In the genomic region with DNA sequence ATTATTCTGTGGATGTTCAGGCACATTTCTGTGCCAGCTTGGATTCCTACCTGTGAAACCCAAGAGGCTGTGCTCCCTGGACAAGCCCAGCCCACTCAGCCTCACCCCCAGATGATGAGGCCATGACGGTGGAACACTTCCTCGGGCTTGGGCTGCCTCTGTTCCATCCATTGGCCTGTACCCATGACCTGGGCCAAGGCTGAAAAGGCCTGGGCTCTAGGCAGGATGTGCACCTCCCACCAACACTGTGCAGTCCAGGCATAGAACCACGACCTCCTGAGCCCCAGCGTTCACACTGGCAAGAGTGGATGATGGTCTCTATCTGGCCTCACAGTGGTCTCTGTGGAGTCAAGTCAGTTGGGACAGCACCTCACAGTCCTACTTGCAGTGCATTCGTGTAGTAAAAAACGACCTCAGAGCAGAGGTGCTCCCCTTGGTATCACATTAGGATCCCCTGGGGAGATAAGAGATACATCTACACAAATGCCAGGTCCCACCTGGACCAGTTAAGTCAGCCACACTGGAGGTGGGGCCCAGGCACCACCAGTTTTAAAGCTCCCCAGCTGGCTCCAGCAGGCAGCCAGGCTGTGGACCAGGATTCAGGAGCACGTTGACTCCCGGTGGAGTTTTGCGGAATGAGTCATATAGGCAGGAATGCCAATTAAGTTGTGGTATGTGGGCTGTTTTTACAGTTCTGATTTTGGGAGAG, we compare ENCODE assay signal across 12 cellular contexts. TPM values are rescaled to one million over a fixed set of nuclear protein-coding genes. Genes with fewer than 3 reads are reported as not detected.
DNase-seq lines count a peak whose midpoint lies in the region; ATAC-seq, FAIRE-seq and TF ChIP-seq lines count a peak whose summit lies in the region.
"Had no signal": no experiment of that assay in that cellular context is flagged by ENCODE, and none has a peak within 500 bp of the region (broad histone marks: within the 10 kb centered on the region; RNA-seq: fewer than 3 reads in every experiment).

No MANE protein-coding gene starts in this region.

- DNase-seq in GM03348 (ENCODE audit: low spot score), result peak; percentile 59
- peak; percentile 83 for DNase-seq in NCI-H226
- DNase-seq in endothelial cell of umbilical vein (ENCODE audit: low read depth, low spot score), result peak; percentile 5
- DNase-seq in omental fat pad (ENCODE audit: low spot score), result no peak
- no peak for DNase-seq in stimulated activated CD4-positive, alpha-beta T cell treated with anti-CD3 and anti-CD28 coated beads, Interleukin-4, amount 100 ng/mL, for 4 hours
- DNase-seq in stimulated activated naive CD4-positive, alpha-beta T cell treated with Interleukin-2 at 50 U/mL for 16 hours (lab: John Stamatoyannopoulos, UW), result no peak
- DNase-seq in stimulated activated CD8-positive, alpha-beta memory T cell treated with anti-CD3 and anti-CD28 coated beads, Interleukin-4, amount 100 ng/mL, for 48 hours, result no peak
- no peak for DNase-seq in activated CD4-positive, alpha-beta T cell treated with anti-CD3 and anti-CD28 coated beads, Interleukin-2, amount 50 U/mL, for 4 hours
- DNase-seq: dorsolateral prefrontal cortex, left cardiac atrium, NCI-H524 treated with DMSO at 0.1 percent for 48 hours, sigmoid colon had no signal

- H4K20me1 ChIP-seq in endothelial cell of umbilical vein (replicated peaks; ENCODE audit: control insufficient read depth, extremely low read depth, insufficient read depth, low read length), result no peaks in the 10 kb centered on the region

- H3K4me1 ChIP-seq in endothelial cell of umbilical vein (ENCODE audit: control insufficient read depth, extremely low read depth, insufficient read depth, low read length), result no peaks in the 10 kb centered on the region

- ATAC-seq in omental fat pad (ENCODE audit: low FRiP score), result peak; percentile 66

- POLR2A ChIA-PET in endothelial cell of umbilical vein (lab: Charles Lee), result no interaction called here

- CTCF ChIA-PET in endothelial cell of umbilical vein (lab: Charles Lee), result no interaction called here

- intact Hi-C loops in endothelial cell of umbilical vein (cut with micrococcal nuclease), result no loop called here

- H3K27ac ChIP-seq in endothelial cell of umbilical vein (ENCODE audit: insufficient read depth, low read depth, low read length), result no peak overlapping the region
- H3K27ac ChIP-seq: dorsolateral prefrontal cortex, sigmoid colon had no signal

- no peak overlapping the region for H3K4me3 ChIP-seq in endothelial cell of umbilical vein (replicated peaks in 1 of 3; ENCODE audit: insufficient read depth in 1 of 3, low read depth in 1 of 3, low read length in 3 of 3)
- H3K4me3 ChIP-seq: dorsolateral prefrontal cortex, sigmoid colon had no signal

- dilution Hi-C loops in endothelial cell of umbilical vein (cut with MboI; ENCODE audit: extremely low pct_ligation_motif_present, low sequenced_read_pairs), result no loop called here

- H3K27me3 ChIP-seq in endothelial cell of umbilical vein (ENCODE audit: control insufficient read depth in 2 of 2, insufficient read depth in 2 of 2, low read length in 2 of 2), result no peaks in the 10 kb centered on the region
- H3K27me3 ChIP-seq: sigmoid colon had no signal

- BruUV-seq in endothelial cell of umbilical vein (replicated peaks; lab: Mats Ljungman, UMichigan), result no TSS peak

- TF ChIP-seq CTCF in endothelial cell of umbilical vein (IDR thresholded peaks at IDR 0.05; ENCODE audit: extremely low read depth in 1 of 2, insufficient read depth in 1 of 2, low read depth in 1 of 2, low read length in 2 of 2) (no peak), omental fat pad (IDR thresholded peaks at IDR 0.05) (no peak)

- no peaks in the 10 kb centered on the region for H3K36me3 ChIP-seq in endothelial cell of umbilical vein (ENCODE audit: control insufficient read depth in 2 of 2, extremely low read depth in 1 of 2, insufficient read depth in 2 of 2, low read length in 2 of 2)
- H3K36me3 ChIP-seq: sigmoid colon had no signal

- H3K9me3 ChIP-seq in endothelial cell of umbilical vein (replicated peaks; ENCODE audit: control insufficient read depth, insufficient read depth, low read length), result no peaks in the 10 kb centered on the region
- H3K9me3 ChIP-seq: sigmoid colon had no signal

- H3K79me2 ChIP-seq in endothelial cell of umbilical vein (ENCODE audit: control insufficient read depth, insufficient read depth, low read length), result no peaks in the 10 kb centered on the region

- no peaks in the 10 kb centered on the region for H3K9me1 ChIP-seq in endothelial cell of umbilical vein (replicated peaks; ENCODE audit: control insufficient read depth, extremely low read depth, insufficient read depth, low read length)

- no peak for FAIRE-seq in endothelial cell of umbilical vein (lab: Jason Lieb, UNC)

- TF ChIP-seq POLR2A in endothelial cell of umbilical vein (IDR thresholded peaks at IDR 0.05; ENCODE audit: low read depth, low read length), result no peak

- no peak overlapping the region for H3K9ac ChIP-seq in endothelial cell of umbilical vein (replicated peaks; ENCODE audit: extremely low read depth, insufficient read depth, low read length)

- no peak overlapping the region for H2AFZ ChIP-seq in endothelial cell of umbilical vein (ENCODE audit: low read depth, low read length)

- no peak overlapping the region for H3K4me2 ChIP-seq in endothelial cell of umbilical vein (ENCODE audit: insufficient read depth, low read length)

TF ChIP-seq in endothelial cell of umbilical vein, 7 proteins besides CTCF, POLR2A, EP300 and RAD21:
- TF ChIP-seq FOS (IDR thresholded peaks at IDR 0.05; ENCODE audit: borderline replicate concordance, insufficient read depth, low read length), result no peak
- TF ChIP-seq MYC (IDR thresholded peaks at IDR 0.05; ENCODE audit: low read depth, low read length), result no peak
- no peak for TF ChIP-seq GATA2 (IDR thresholded peaks at IDR 0.05; ENCODE audit: insufficient read depth, insufficient read length, low read depth, low read length)
- TF ChIP-seq JUN (IDR thresholded peaks at IDR 0.05; ENCODE audit: borderline replicate concordance, insufficient read depth, insufficient read length, low read depth), result peak; percentile 53
- TF ChIP-seq POLR2AphosphoS5 (IDR thresholded peaks at IDR 0.05; ENCODE audit: insufficient read depth, low read depth, low read length), result no peak
- no peak for TF ChIP-seq MAX (IDR thresholded peaks at IDR 0.05; ENCODE audit: insufficient read depth, insufficient read length)
TF ChIP-seq in endothelial cell of umbilical vein: peak in this region for 1.

RNA-seq across cellular contexts. Expression of gene IGF1R, which starts 39.0 kb away (rescaled TPM):
- total RNA-seq in endothelial cell of umbilical vein (50.9 and 59.1 TPM in 2 replicates), omental fat pad (10 to 100 TPM; 39.3 to 97.4 (median 44.7) TPM)
- polyA plus RNA-seq in endothelial cell of umbilical vein, result 16.1 and 19.1 TPM in 2 replicates
- 15.3 and 17.4 TPM in 2 replicates for polyA plus RNA-seq in endothelial cell of umbilical vein (2011; cell fraction: cytosol; rRNA removed)
- 67.9 and 76.7 TPM in 2 replicates for polyA plus RNA-seq in endothelial cell of umbilical vein (2011; cell fraction: nucleus; rRNA removed)
- 9.9 and 12.6 TPM in 2 replicates for polyA plus RNA-seq in endothelial cell of umbilical vein (2012)
- 85.3 and 92.3 TPM in 2 replicates for polyA minus RNA-seq in endothelial cell of umbilical vein
- polyA minus RNA-seq in endothelial cell of umbilical vein (2011; cell fraction: cytosol; rRNA and poly(A)+ RNA removed), result 92.3 TPM
- polyA minus RNA-seq in endothelial cell of umbilical vein (2011; cell fraction: nucleus; rRNA and poly(A)+ RNA removed), result 126 and 128 TPM in 2 replicates

Comparison
In these comparisons a context has a peak if more than half of its experiments do, and no peak if none do; other contexts are left out.
1. DNase-seq: peak in GM03348 (single experiment), NCI-H226 (single experiment) and endothelial cell of umbilical vein (single experiment); none in omental fat pad (single experiment), stimulated activated CD4-positive, alpha-beta T cell treated with anti-CD3 and anti-CD28 coated beads, Interleukin-4, amount 100 ng/mL, for 4 hours (0 of 2), stimulated activated naive CD4-positive, alpha-beta T cell treated with Interleukin-2 at 50 U/mL for 16 hours (single experiment), stimulated activated CD8-positive, alpha-beta memory T cell treated with anti-CD3 and anti-CD28 coated beads, Interleukin-4, amount 100 ng/mL, for 48 hours (single experiment) and activated CD4-positive, alpha-beta T cell treated with anti-CD3 and anti-CD28 coated beads, Interleukin-2, amount 50 U/mL, for 4 hours (0 of 2).